Comparison of ENCODE assay signal across 8 cellular contexts in the genomic region with DNA sequence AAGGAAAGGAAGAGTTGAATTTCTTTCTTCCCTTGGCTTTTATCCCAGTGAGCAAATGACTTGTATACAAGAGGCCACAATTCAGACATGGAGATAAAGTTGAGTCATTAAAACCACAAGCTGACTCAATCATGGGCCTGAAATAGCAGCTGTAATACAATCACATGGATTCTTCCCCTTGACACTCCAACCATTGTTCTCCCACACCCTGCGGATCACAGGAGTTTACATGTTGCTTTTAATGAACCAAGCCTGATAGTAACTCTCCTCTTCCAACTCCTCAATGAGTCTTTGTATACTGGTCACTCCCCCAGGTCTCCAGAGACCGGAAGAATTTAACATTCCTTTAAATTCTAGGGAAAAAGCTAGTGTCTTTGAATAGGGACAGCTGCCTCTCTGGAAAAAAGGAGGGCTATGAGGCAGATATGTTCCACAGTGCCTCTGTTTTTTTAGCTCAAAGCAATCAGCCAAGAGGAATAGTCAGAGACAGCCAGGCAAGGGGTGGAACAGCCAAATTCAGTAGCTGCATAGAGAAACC. TPM values are rescaled to one million over a fixed set of nuclear protein-coding genes. Genes with fewer than 3 reads are reported as not detected.
DNase-seq lines count a peak whose midpoint lies in the region; ATAC-seq lines count a peak whose summit lies in the region.

No MANE protein-coding gene starts in this region.

- peak; percentile 83 for DNase-seq in AG20443 (ENCODE audit: low spot score)
- DNase-seq in Kasumi-1 (lab: John Stamatoyannopoulos, UW), result peak; percentile 89 to 90
- DNase-seq in adipocyte (ENCODE audit: low read depth), result peak; percentile 96
- DNase-seq in left ventricle myocardium superior, result no peak
- peak; percentile 99 for DNase-seq in skeletal muscle cell (ENCODE audit: low read depth)
- DNase-seq in NCI-H748 (lab: John Stamatoyannopoulos, UW; ENCODE audit: unreplicated experiment), result no peak

- H3K4me3 ChIP-seq in adipocyte (ENCODE audit: low read length) (peak overlapping the region; percentile 8), skeletal muscle cell (ENCODE audit: low read depth, low read length) (no peak overlapping the region)

- intact Hi-C loops in left ventricle myocardium superior (cut with micrococcal nuclease), result loop anchor here (5.0 to 10.0 kb wide), 2 partner anchors 36 to 107 kb away; partner anchors contain the start of genes PCDHGA10 and PCDHGB7

- H3K36me3 ChIP-seq in adipocyte (ENCODE audit: control insufficient read depth, insufficient read depth, low read length, severe bottlenecking), result no peaks in the 10 kb centered on the region

- no peaks in the 10 kb centered on the region for H3K9me3 ChIP-seq in adipocyte (ENCODE audit: control insufficient read depth, low read length)

- no peaks in the 10 kb centered on the region for H3K27me3 ChIP-seq in adipocyte (replicated peaks; ENCODE audit: control insufficient read depth, insufficient read depth, low read length)

- ATAC-seq in left ventricle myocardium superior (peak; percentile 81), HG03442 (IDR thresholded peaks at IDR 0.05; ENCODE audit: unreplicated experiment) (no peak), HG03521 (IDR thresholded peaks at IDR 0.05; ENCODE audit: unreplicated experiment) (no peak)

- H3K4me1 ChIP-seq in adipocyte (ENCODE audit: control insufficient read depth, insufficient read depth, low read length), result peaks cover 62% of the 10 kb centered on the region

- peak overlapping the region; percentile 64 for H3K9ac ChIP-seq in adipocyte (ENCODE audit: low read length)

RNA-seq across cellular contexts. Expression of gene PCDHGC5, which starts 32.4 kb away (rescaled TPM):
- total RNA-seq in left ventricle myocardium superior, result 3.2 TPM

RNA-seq across cellular contexts. Expression of gene PCDHGC4, which starts 36.5 kb away (rescaled TPM):
- total RNA-seq in left ventricle myocardium superior, result 2.5 TPM

RNA-seq across cellular contexts. Expression of gene PCDHGC3, which starts 45.5 kb away (rescaled TPM):
- 13.4 TPM for total RNA-seq in left ventricle myocardium superior

Comparison
In these comparisons a context has a peak if more than half of its experiments do, and no peak if none do; other contexts are left out.
1. DNase-seq: peak in AG20443 (single experiment), Kasumi-1 (2 of 2), adipocyte (single experiment) and skeletal muscle cell (single experiment); none in left ventricle myocardium superior (single experiment) and NCI-H748 (single experiment).